ENCODE assay signal across 8 cellular contexts in genomic region chr11:78564037-78564888, GRCh38. TPM values are rescaled to one million over a fixed set of nuclear protein-coding genes. Genes with fewer than 3 reads are reported as not detected.
A peak's percentile ranks its signal among the peaks of the same experiment; 100 is the strongest.
DNase-seq lines count a peak whose midpoint lies in the region; ATAC-seq, FAIRE-seq and TF ChIP-seq lines count a peak whose summit lies in the region.

No MANE protein-coding gene starts in this region.

- H3K9me3 ChIP-seq in adrenal gland (replicated peaks in 1 of 3) (no peaks in the 10 kb centered on the region), right cardiac atrium (ENCODE audit: control insufficient read depth, low read length) (no peaks in the 10 kb centered on the region), small intestine (ENCODE audit: control insufficient read depth, low read depth) (no peaks in the 10 kb centered on the region)

- DNase-seq in Right ventricle myocardium superior (no peak), cardiac septum (ENCODE audit: low spot score) (no peak), NCI-H774 (lab: John Stamatoyannopoulos, UW) (peak; percentile 56), adrenal gland (peak in 5 of 7 donors; percentile 28 to 66 (median 58)), right cardiac atrium (no peak), small intestine (peak; percentile 80), GM19240 (ENCODE audit: insufficient read length, low spot score) (no peak)

- no peaks in the 10 kb centered on the region for H3K27me3 ChIP-seq in adrenal gland
- H3K27me3 ChIP-seq in right cardiac atrium (ENCODE audit: control insufficient read depth, insufficient read depth): no peaks in the 10 kb centered on the region
- H3K27me3 ChIP-seq in small intestine (ENCODE audit: control insufficient read depth in 2 of 2, insufficient read depth in 2 of 2, low read length in 2 of 2): no peaks in the 10 kb centered on the region

- no peak overlapping the region for H3K4me3 ChIP-seq in adrenal gland
- H3K4me3 ChIP-seq in right cardiac atrium (ENCODE audit: low read length): no peak overlapping the region
- H3K4me3 ChIP-seq in small intestine (ENCODE audit: low read depth in 1 of 2, low read length in 2 of 2): no peak overlapping the region

- H3K36me3 ChIP-seq in adrenal gland (replicated peaks in 1 of 2) (peaks cover 0 to 13% of the 10 kb centered on the region in 2 donors), small intestine (ENCODE audit: control insufficient read depth in 2 of 2, insufficient read depth in 2 of 2, low read length in 2 of 2) (peaks cover 0 to 6% of the 10 kb centered on the region in 2 donors)

- intact Hi-C loops in Right ventricle myocardium superior (cut with DNase I) (loop anchor here (2.0 to 10.0 kb wide), 3 partner anchors 149 to 409 kb away; partner anchors contain the start of gene GAB2), cardiac septum (cut with DNase I) (loop anchor here (2.0 to 5.0 kb wide), 2 partner anchors 147 to 335 kb away; partner anchors contain the start of gene GAB2), adrenal gland (cut with DNase I) (loop anchor here (5.0 to 10.0 kb wide), 2 partner anchors 147 to 349 kb away; partner anchors contain the start of gene GAB2 (in 2 of the 2)), right cardiac atrium (cut with DNase I) (loop anchor here (5.0 to 10.0 kb wide), 5 partner anchors 139 to 419 kb away; partner anchors contain the start of gene GAB2 (in 1 of the 4))

- H3K27ac ChIP-seq in adrenal gland (no peak overlapping the region), right cardiac atrium (ENCODE audit: low read length) (no peak overlapping the region), small intestine (ENCODE audit: low read depth in 1 of 2, low read length in 1 of 2) (no peak overlapping the region)

- peaks cover 8 to 31% of the 10 kb centered on the region in 2 donors for H3K4me1 ChIP-seq in adrenal gland (replicated peaks in 1 of 2)
- H3K4me1 ChIP-seq in right cardiac atrium (ENCODE audit: control insufficient read depth, insufficient read depth, low read length): no peaks in the 10 kb centered on the region
- peaks cover 3 to 9% of the 10 kb centered on the region in 2 donors for H3K4me1 ChIP-seq in small intestine (ENCODE audit: control insufficient read depth in 2 of 2, insufficient read depth in 1 of 2, low read depth in 1 of 2, low read length in 1 of 2)

- ATAC-seq in Right ventricle myocardium superior (ENCODE audit: poor library complexity) (peak; percentile 72), HG03108 (IDR thresholded peaks at IDR 0.05; ENCODE audit: unreplicated experiment) (peak; percentile 52), right cardiac atrium (peak; percentile 42 to 52)

- TF ChIP-seq CTCF in adrenal gland (IDR thresholded peaks at IDR 0.05): peak; percentile 73 to 93 (median 80)

- no peak for TF ChIP-seq POLR2A in adrenal gland (IDR thresholded peaks at IDR 0.05)

- whole genome bisulfite sequencing in adrenal gland, 4 donors: 68 to 88% (median 77%) methylated on average over 3 to 4 of the region's 4 CpGs
- WGBS in right cardiac atrium: 85% methylated on average over 4 of the region's 4 CpGs
- 66 to 73% (median 71%) methylated on average over 4 of the region's 4 CpGs for WGBS in small intestine, 3 donors

- FAIRE-seq in small intestine (lab: Jason Lieb, UNC): peak; percentile 39

RNA-seq across cellular contexts. Expression of gene NARS2, which starts 10.4 kb away (rescaled TPM):
- total RNA-seq in Right ventricle myocardium superior: 17.6 TPM
- 9.9 TPM for total RNA-seq in cardiac septum
- 10 to 100 TPM in 7 of 8 donors, 1 to 10 TPM in 1; 8.4 to 30.0 (median 18.4) TPM for total RNA-seq in adrenal gland
- polyA plus RNA-seq in adrenal gland: 10 to 100 TPM; 18.2 to 33.3 (median 24.9) TPM
- total RNA-seq in right cardiac atrium: 10 to 100 TPM; 10.2 to 14.5 (median 13.1) TPM
- 19.1 TPM for polyA plus RNA-seq in right cardiac atrium
- polyA plus RNA-seq in small intestine: 10 to 100 TPM in 1 of 3 donors, 1 to 10 TPM in 2; 8.1 to 21.8 (median 8.4) TPM

Comparison
In these comparisons a context has a peak if more than half of its experiments do, and no peak if none do; other contexts are left out.
1. DNase-seq: peak in NCI-H774 (single experiment), adrenal gland (5 of 7) and small intestine (single experiment); none in Right ventricle myocardium superior (single experiment), cardiac septum (single experiment), right cardiac atrium (0 of 3) and GM19240 (single experiment).
2. Peak in every context shown above with its lines, with median percentiles within 50 percentile points of each other: ATAC-seq.